8 cellular contexts compared by ENCODE assay signal in genomic region chr7:131109011-131109756, GRCh38.
DNase-seq lines count a peak whose midpoint lies in the region; ATAC-seq and TF ChIP-seq lines count a peak whose summit lies in the region.

No MANE protein-coding gene starts in this region.

- peaks cover 8% of the 10 kb centered on the region for H3K27me3 Mint-ChIP-seq in activated T-cell treated with anti-CD3 and anti-CD28 coated beads, Interleukin-2, amount 50 U/mL, for 72 hours (ENCODE audit: low read depth)
- H3K27me3 Mint-ChIP-seq in activated T-helper 17 cell treated with anti-CD3 and anti-CD28 coated beads, Interleukin-2, amount 50 U/mL, for 72 hours, result no peaks in the 10 kb centered on the region

- no peak for TF ChIP-seq POLR2A in stomach (IDR thresholded peaks at IDR 0.05)

- H3K4me1 ChIP-seq in iPS-18a (ENCODE audit: control insufficient read depth, low read depth, low read length) (peaks cover 26% of the 10 kb centered on the region), stomach (peaks cover 8 to 53% (median 45%) of the 10 kb centered on the region in 4 donors)

- H3K27ac ChIP-seq in iPS-18a (ENCODE audit: low read length) (peak overlapping the region; percentile 72), stomach (peak overlapping the region; percentile 89 to 100 (median 99))

- H3K36me3 Mint-ChIP-seq in activated T-cell treated with anti-CD3 and anti-CD28 coated beads, Interleukin-2, amount 50 U/mL, for 72 hours (ENCODE audit: insufficient read depth in 2 of 2), result peaks cover 24 to 31% of the 10 kb centered on the region in 2 donors
- H3K36me3 Mint-ChIP-seq in activated T-helper 17 cell treated with anti-CD3 and anti-CD28 coated beads, Interleukin-2, amount 50 U/mL, for 72 hours (ENCODE audit: low read depth), result peaks cover 64% of the 10 kb centered on the region

- TF ChIP-seq CTCF in stomach (IDR thresholded peaks at IDR 0.05) (no peak), GM10266 (IDR thresholded peaks at IDR 0.05; ENCODE audit: control insufficient read depth, insufficient read depth, low read depth, missing control alignments) (no peak)

- intact Hi-C loops in stomach (cut with DNase I; ENCODE audit: low total_unique reads), result no loop called here

- no peak for TF ChIP-seq EP300 in stomach (IDR thresholded peaks at IDR 0.05)

- H3K9me3 ChIP-seq in iPS-18a (ENCODE audit: control insufficient read depth, low read depth, low read length) (no peaks in the 10 kb centered on the region), stomach (no peaks in the 10 kb centered on the region)

- ATAC-seq in activated T-cell treated with anti-CD3 and anti-CD28 coated beads, Interleukin-2, amount 50 U/mL, for 72 hours (replicated peaks in 1 of 2), result no peak
- ATAC-seq in activated T-helper 17 cell treated with anti-CD3 and anti-CD28 coated beads, Interleukin-2, amount 50 U/mL, for 72 hours (replicated peaks), result no peak

- peaks cover 0 to 1% of the 10 kb centered on the region in 2 donors for H3K9me3 Mint-ChIP-seq in activated T-cell treated with anti-CD3 and anti-CD28 coated beads, Interleukin-2, amount 50 U/mL, for 72 hours
- H3K9me3 Mint-ChIP-seq in activated T-helper 17 cell treated with anti-CD3 and anti-CD28 coated beads, Interleukin-2, amount 50 U/mL, for 72 hours, result no peaks in the 10 kb centered on the region

- H3K27me3 ChIP-seq in iPS-18a (ENCODE audit: control insufficient read depth, insufficient read depth, low read length) (peaks cover 36% of the 10 kb centered on the region), stomach (no peaks in the 10 kb centered on the region)

- H3K27ac Mint-ChIP-seq in activated T-cell treated with anti-CD3 and anti-CD28 coated beads, Interleukin-2, amount 50 U/mL, for 72 hours, result peak overlapping the region; percentile 100
- peak overlapping the region; percentile 99 for H3K27ac Mint-ChIP-seq in activated T-helper 17 cell treated with anti-CD3 and anti-CD28 coated beads, Interleukin-2, amount 50 U/mL, for 72 hours

- no peak for DNase-seq in activated T-cell treated with anti-CD3 and anti-CD28 coated beads, Interleukin-2, amount 50 U/mL, for 72 hours
- no peak for DNase-seq in activated T-cell treated with anti-CD3 and anti-CD28 coated beads, Interleukin-2, amount 50 U/mL, for 1 hour
- no peak for DNase-seq in stomach
- DNase-seq in NCI-H526 (lab: John Stamatoyannopoulos, UW), result no peak
- DNase-seq in GM10266 (ENCODE audit: extremely low spot score), result no peak
- no peak for DNase-seq in Kasumi-1 (lab: John Stamatoyannopoulos, UW)

- H3K9ac ChIP-seq in iPS-18a (ENCODE audit: low read length), result peak overlapping the region; percentile 85

- peak overlapping the region; percentile 97 to 99 for H3K4me3 Mint-ChIP-seq in activated T-cell treated with anti-CD3 and anti-CD28 coated beads, Interleukin-2, amount 50 U/mL, for 72 hours
- H3K4me3 Mint-ChIP-seq in activated T-helper 17 cell treated with anti-CD3 and anti-CD28 coated beads, Interleukin-2, amount 50 U/mL, for 72 hours, result peak overlapping the region; percentile 96

- H3K36me3 ChIP-seq in iPS-18a (ENCODE audit: control insufficient read depth, low read depth, low read length) (no peaks in the 10 kb centered on the region), stomach (no peaks in the 10 kb centered on the region)

- H3K4me1 Mint-ChIP-seq in activated T-cell treated with anti-CD3 and anti-CD28 coated beads, Interleukin-2, amount 50 U/mL, for 72 hours (ENCODE audit: low read depth), result peaks cover 61% of the 10 kb centered on the region
- H3K4me1 Mint-ChIP-seq in activated T-helper 17 cell treated with anti-CD3 and anti-CD28 coated beads, Interleukin-2, amount 50 U/mL, for 72 hours, result peaks cover 26% of the 10 kb centered on the region

- 58 to 67% (median 64%) methylated on average over 6 of the region's 6 CpGs for WGBS in stomach, 5 donors

- H3K4me3 ChIP-seq in iPS-18a (ENCODE audit: low read length) (peak overlapping the region; percentile 83), stomach (peak overlapping the region; percentile 77 to 93 (median 89))
